ENCODE assay signal across 8 cellular contexts in the genomic region with DNA sequence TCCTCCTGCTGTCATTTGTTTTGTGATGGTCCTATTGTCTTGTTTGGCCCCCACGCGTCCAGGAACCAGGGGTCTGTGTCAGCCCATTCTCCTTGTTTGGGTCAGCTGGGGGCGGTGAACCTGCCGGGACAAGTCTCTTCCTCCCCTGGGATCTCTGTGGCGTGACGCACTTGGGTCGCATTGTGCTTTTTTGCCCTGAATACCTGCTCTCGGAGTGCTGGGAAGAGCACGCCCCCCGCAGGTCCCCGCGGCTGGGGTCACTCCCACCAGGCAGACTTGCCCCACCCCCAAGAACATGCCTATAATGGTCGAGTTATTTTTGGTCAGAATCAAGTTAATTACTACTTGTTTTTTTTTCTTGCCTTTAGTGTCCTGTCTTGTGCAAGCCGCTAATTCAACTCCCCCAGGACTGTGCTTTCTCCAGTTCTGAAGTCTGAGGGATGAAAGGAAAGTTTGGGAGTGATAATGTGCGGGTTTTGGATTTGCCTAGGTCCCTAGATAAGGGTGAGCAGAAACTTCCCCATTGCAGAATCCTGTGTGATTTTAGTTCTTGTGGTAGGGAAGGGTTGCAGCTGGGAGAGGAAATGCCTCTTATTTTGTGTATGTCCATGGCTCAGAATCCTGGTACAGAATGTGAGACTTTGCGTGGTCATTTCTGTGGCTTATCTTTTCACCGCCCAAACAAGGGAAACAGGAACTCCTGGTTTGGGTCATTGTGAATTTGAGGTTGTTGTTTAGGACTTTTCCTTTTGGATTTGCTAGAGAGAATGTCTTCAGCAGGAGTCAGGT. TPM values are rescaled to one million over a fixed set of nuclear protein-coding genes. Genes with fewer than 3 reads are reported as not detected.
DNase-seq lines count a peak whose midpoint lies in the region; ATAC-seq, FAIRE-seq and TF ChIP-seq lines count a peak whose summit lies in the region.

No MANE protein-coding gene starts in this region.

- peak overlapping the region; percentile 91 for H3K4me3 ChIP-seq in GM23248
- peak overlapping the region; percentile 36 to 79 (median 72) for H3K4me3 ChIP-seq in pancreas

- H4K20me1 ChIP-seq in GM23248 (ENCODE audit: insufficient read depth), result no peaks in the 10 kb centered on the region

- no peak for FAIRE-seq in pancreas (lab: Jason Lieb, UNC)

- H3K9ac ChIP-seq in GM23248, result peak overlapping the region; percentile 61

- H3K27me3 ChIP-seq in GM23248 (replicated peaks; ENCODE audit: insufficient read depth), result no peaks in the 10 kb centered on the region
- H3K27me3 ChIP-seq in pancreas, result no peaks in the 10 kb centered on the region

- H3K36me3 Mint-ChIP-seq in activated T-helper 17 cell treated with anti-CD3 and anti-CD28 coated beads, Interleukin-2, amount 50 U/mL, for 72 hours (ENCODE audit: low read depth), result no peaks in the 10 kb centered on the region

- peak overlapping the region; percentile 99 for H3K4me3 Mint-ChIP-seq in activated T-helper 17 cell treated with anti-CD3 and anti-CD28 coated beads, Interleukin-2, amount 50 U/mL, for 72 hours

- H3K79me2 ChIP-seq in GM23248 (ENCODE audit: insufficient read depth), result no peaks in the 10 kb centered on the region

- no peaks in the 10 kb centered on the region for H3K9me3 Mint-ChIP-seq in activated T-helper 17 cell treated with anti-CD3 and anti-CD28 coated beads, Interleukin-2, amount 50 U/mL, for 72 hours

- no peak for TF ChIP-seq CTCF in pancreas (IDR thresholded peaks at IDR 0.05)

- in situ Hi-C loops in GM23248 (cut with MboI), result no loop called here

- peak overlapping the region; percentile 91 for H3K27ac Mint-ChIP-seq in activated T-helper 17 cell treated with anti-CD3 and anti-CD28 coated beads, Interleukin-2, amount 50 U/mL, for 72 hours

- H3K4me1 ChIP-seq in GM23248 (ENCODE audit: insufficient read depth) (peaks cover 23% of the 10 kb centered on the region), pancreas (peaks cover 0 to 15% (median 5%) of the 10 kb centered on the region in 3 donors)

- H3K27me3 Mint-ChIP-seq in activated T-helper 17 cell treated with anti-CD3 and anti-CD28 coated beads, Interleukin-2, amount 50 U/mL, for 72 hours, result no peaks in the 10 kb centered on the region

- H2AFZ ChIP-seq in GM23248, result peak overlapping the region; percentile 89

- H3K4me2 ChIP-seq in GM23248 (ENCODE audit: unreplicated experiment), result peak overlapping the region; percentile 98

- H3K27ac ChIP-seq in GM23248 (no peak overlapping the region), pancreas (peak overlapping the region; percentile 43 to 87 (median 76))

- H3K36me3 ChIP-seq in GM23248 (ENCODE audit: low read depth), result no peaks in the 10 kb centered on the region
- no peaks in the 10 kb centered on the region for H3K36me3 ChIP-seq in pancreas

- intact Hi-C loops in pancreas (cut with DNase I), result no loop called here

- no peaks in the 10 kb centered on the region for H3K9me3 ChIP-seq in GM23248 (ENCODE audit: low read depth)
- H3K9me3 ChIP-seq in pancreas, result no peaks in the 10 kb centered on the region

- peaks cover 27% of the 10 kb centered on the region for H3F3A ChIP-seq in GM23248 (ENCODE audit: insufficient read depth)

- DNase-seq in Daoy (ENCODE audit: low read depth), result peak; percentile 6
- peak; percentile 18 for DNase-seq in GM23248
- peak; percentile 1 for DNase-seq in NCI-H1105 (lab: John Stamatoyannopoulos, UW)
- peak; percentile 51 for DNase-seq in glomerular visceral epithelial cell (ENCODE audit: extremely low spot score)
- DNase-seq in pancreas, result peak; percentile 47 to 75 (median 55)
- DNase-seq in SKM-1 (lab: John Stamatoyannopoulos, UW; ENCODE audit: unreplicated experiment), result no peak

- H3K4me1 Mint-ChIP-seq in activated T-helper 17 cell treated with anti-CD3 and anti-CD28 coated beads, Interleukin-2, amount 50 U/mL, for 72 hours, result peaks cover 6% of the 10 kb centered on the region

- WGBS in GM23248 (ENCODE audit: low coverage in 1 of 2, low lambda C conversion rate in 2 of 2, missing lambda C conversion rate in 2 of 2), 2 experiments, result 7 to 9% methylated on average over 17 of the region's 17 CpGs
- WGBS in pancreas, 2 donors, result 1 to 2% methylated on average over 17 of the region's 17 CpGs

- no peaks in the 10 kb centered on the region for H3K9me2 ChIP-seq in GM23248 (ENCODE audit: insufficient read depth)

- ATAC-seq in activated T-helper 17 cell treated with anti-CD3 and anti-CD28 coated beads, Interleukin-2, amount 50 U/mL, for 72 hours (replicated peaks), result peak; percentile 11
- ATAC-seq in pancreas (peak; percentile 41 to 56 (median 56)), HG03457 (IDR thresholded peaks at IDR 0.05; ENCODE audit: unreplicated experiment) (no peak)

RNA-seq across cellular contexts. Expression of gene ACER2, which starts 0.8 kb away (rescaled TPM):
- total RNA-seq in Daoy (2014; rRNA removed; shearing (Covaris generic)), result 0.06 and 0.46 TPM in 2 replicates
- 0.76 and 3.7 TPM in 2 replicates for total RNA-seq in GM23248 (2014; rRNA removed; shearing (Covaris generic))
- polyA plus RNA-seq in GM23248 (2016; fragmentation: Nextera tagmentation; extraction: Ambion mirVana), result 0.30 and 0.48 TPM in 2 replicates
- total RNA-seq in activated T-helper 17 cell treated with anti-CD3 and anti-CD28 coated beads, Interleukin-2, amount 50 U/mL, for 72 hours, result 1 to 10 TPM; 2.9 to 3.1 TPM
- total RNA-seq in pancreas, result 1 to 10 TPM; 4.8 to 8.8 (median 5.5) TPM
- 1 to 10 TPM in 1 of 2 donors, under 1 TPM in 1; 0.84 to 1.3 TPM for polyA plus RNA-seq in pancreas

RNA-seq across cellular contexts. Expression of gene RPS6, which starts 29.6 kb away (rescaled TPM):
- total RNA-seq in Daoy (2014; rRNA removed; shearing (Covaris generic)), result 1,319 and 2,012 TPM in 2 replicates
- total RNA-seq in GM23248 (2014; rRNA removed; shearing (Covaris generic)), result 857 and 958 TPM in 2 replicates
- polyA plus RNA-seq in GM23248 (2016; fragmentation: Nextera tagmentation; extraction: Ambion mirVana), result 986 and 991 TPM in 2 replicates
- 1,000 to 10,000 TPM; 2,772 to 3,529 TPM for total RNA-seq in activated T-helper 17 cell treated with anti-CD3 and anti-CD28 coated beads, Interleukin-2, amount 50 U/mL, for 72 hours
- total RNA-seq in pancreas, result 1,000 to 10,000 TPM; 1,090 to 2,044 (median 1,810) TPM
- polyA plus RNA-seq in pancreas, result 1,000 to 10,000 TPM; 1,877 to 2,705 TPM
